8 cellular contexts compared by ENCODE assay signal in genomic region chr1:206734499-206735142, GRCh38. TPM values are rescaled to one million over a fixed set of nuclear protein-coding genes. Genes with fewer than 3 reads are reported as not detected.
DNase-seq lines count a peak whose midpoint lies in the region; ATAC-seq, FAIRE-seq and TF ChIP-seq lines count a peak whose summit lies in the region.

No MANE protein-coding gene starts in this region.

- peaks cover 8% of the 10 kb centered on the region for H3K4me1 ChIP-seq in keratinocyte (ENCODE audit: control insufficient read depth, extremely low read depth, insufficient read depth, low read length)

- peak overlapping the region; percentile 66 for H3K27ac Mint-ChIP-seq in T-helper 2 cell treated with Interferon-gamma antibody and Interleukin-4, amounts not matched to agents 5 μg/mL and 100 μg/mL, for 36 hours

- dilution Hi-C loops in keratinocyte (cut with MboI; ENCODE audit: extremely low pct_ligation_motif_present, low sequenced_read_pairs) = no loop called here

- no peaks in the 10 kb centered on the region for H3K79me2 ChIP-seq in keratinocyte (ENCODE audit: control insufficient read depth, insufficient read depth, low read length)

- no peak overlapping the region for H2AFZ ChIP-seq in keratinocyte (ENCODE audit: control insufficient read depth, low read length)

- no peaks in the 10 kb centered on the region for H4K20me1 ChIP-seq in keratinocyte (ENCODE audit: control insufficient read depth, extremely low read depth, insufficient read depth, low read length)

- peaks cover 28 to 40% of the 10 kb centered on the region in 2 experiments for H3K36me3 ChIP-seq in keratinocyte (ENCODE audit: control insufficient read depth in 2 of 2, extremely low read depth in 1 of 2, insufficient read depth in 2 of 2, low read length in 2 of 2)

- no peak for FAIRE-seq in HTR-8/SVneo (lab: Jason Lieb, UNC)
- FAIRE-seq in keratinocyte (lab: Jason Lieb, UNC) = no peak

- no peaks in the 10 kb centered on the region for H3K9me3 ChIP-seq in keratinocyte (ENCODE audit: control insufficient read depth, low read depth, low read length)

- ATAC-seq in GM19455 (IDR thresholded peaks at IDR 0.05; ENCODE audit: unreplicated experiment) = no peak

- no peak overlapping the region for H3K27ac ChIP-seq in keratinocyte (ENCODE audit: control insufficient read depth, insufficient read depth, low read length)

- peak; percentile 10 for DNase-seq in DMS114 treated with DMSO at 0.1 percent for 48 hours (lab: John Stamatoyannopoulos, UW; ENCODE audit: unreplicated experiment)
- DNase-seq in HTR-8/SVneo (ENCODE audit: insufficient read length, low spot score) = peak; percentile 66
- DNase-seq in T-helper 2 cell treated with Interferon-gamma antibody and Interleukin-4, amounts not matched to agents 5 μg/mL and 100 μg/mL, for 36 hours (ENCODE audit: low spot score) = peak; percentile 44
- DNase-seq in astrocyte of the cerebellum (ENCODE audit: low read depth) = no peak
- DNase-seq in keratinocyte (ENCODE audit: low read depth, low spot score) = no peak
- DNase-seq in stimulated activated CD4-positive, alpha-beta T cell treated with anti-CD3 and anti-CD28 coated beads, TNF-alpha, amount 100 ng/mL, for 48 hours (ENCODE audit: low read depth in 3 of 3) = peak in 2 of 3 donors; percentile 70 to 81
- no peak for DNase-seq in T1000 (lab: John Stamatoyannopoulos, UW)

- TF ChIP-seq CTCF in astrocyte of the cerebellum (IDR thresholded peaks at IDR 0.05; ENCODE audit: low read depth, low read length, missing control alignments) (peak; percentile 89), keratinocyte (optimal IDR thresholded peaks at IDR 0.05 in 1 of 3, IDR thresholded peaks at IDR 0.05 in 1 of 3, conservative IDR thresholded peaks at IDR 0.05 in 1 of 3; ENCODE audit: extremely low read depth in 1 of 3, insufficient read depth in 2 of 3, low read length in 3 of 3) (peak; percentile 78 to 87 (median 81))

- no peak overlapping the region for H3K4me3 ChIP-seq in astrocyte of the cerebellum (ENCODE audit: low read depth, low read length)
- H3K4me3 ChIP-seq in keratinocyte (ENCODE audit: control insufficient read depth in 2 of 3, extremely low read depth in 1 of 3, insufficient read depth in 2 of 3, low read depth in 1 of 3, low read length in 3 of 3) = no peak overlapping the region

- H3K9me3 Mint-ChIP-seq in T-helper 2 cell treated with Interferon-gamma antibody and Interleukin-4, amounts not matched to agents 5 μg/mL and 100 μg/mL, for 36 hours = no peaks in the 10 kb centered on the region

- H3K4me2 ChIP-seq in keratinocyte (ENCODE audit: control insufficient read depth, extremely low read depth, insufficient read depth, low read depth, low read length) = no peak overlapping the region

- peaks cover 48% of the 10 kb centered on the region for H3K36me3 Mint-ChIP-seq in T-helper 2 cell treated with Interferon-gamma antibody and Interleukin-4, amounts not matched to agents 5 μg/mL and 100 μg/mL, for 36 hours (ENCODE audit: low read depth)

- in situ Hi-C loops in astrocyte of the cerebellum (cut with HindIII; ENCODE audit: low sequenced_read_pairs) = loop anchor here (5.0 to 25.0 kb wide), 2 partner anchors 178 to 242 kb away; partner anchors contain the start of gene FCMR

- H3K9me1 ChIP-seq in keratinocyte (ENCODE audit: control insufficient read depth, extremely low read depth, insufficient read depth, low read length) = no peaks in the 10 kb centered on the region

- H3K27me3 ChIP-seq in keratinocyte (ENCODE audit: control insufficient read depth, extremely low read depth, insufficient read depth, low read length) = no peaks in the 10 kb centered on the region

- H3K4me3 Mint-ChIP-seq in T-helper 2 cell treated with Interferon-gamma antibody and Interleukin-4, amounts not matched to agents 5 μg/mL and 100 μg/mL, for 36 hours = no peak overlapping the region

- peaks cover 46% of the 10 kb centered on the region for H3K4me1 Mint-ChIP-seq in T-helper 2 cell treated with Interferon-gamma antibody and Interleukin-4, amounts not matched to agents 5 μg/mL and 100 μg/mL, for 36 hours (ENCODE audit: low read depth)

- no peak overlapping the region for H3K9ac ChIP-seq in keratinocyte (ENCODE audit: control insufficient read depth, extremely low read depth, insufficient read depth, low read length)

- H3K27me3 Mint-ChIP-seq in T-helper 2 cell treated with Interferon-gamma antibody and Interleukin-4, amounts not matched to agents 5 μg/mL and 100 μg/mL, for 36 hours (ENCODE audit: low read depth) = no peaks in the 10 kb centered on the region

RNA-seq across cellular contexts. Expression of gene IL19, which starts 36.0 kb away (rescaled TPM):
- not detected in 3 replicates for polyA plus RNA-seq in keratinocyte
- not detected for polyA plus RNA-seq in keratinocyte (2011; ENCODE audit: low read depth)
- not detected in 2 replicates for polyA plus RNA-seq in keratinocyte (2011; cell fraction: cytosol; rRNA removed)
- not detected in 2 replicates for polyA plus RNA-seq in keratinocyte (2011; cell fraction: nucleus; rRNA removed)
- polyA plus RNA-seq in keratinocyte (2012; ENCODE audit: low replicate concordance) = not detected in 2 replicates
- not detected in 3 replicates for polyA minus RNA-seq in keratinocyte
- not detected for polyA minus RNA-seq in keratinocyte (2011; cell fraction: cytosol; rRNA and poly(A)+ RNA removed)
- not detected in 2 replicates for polyA minus RNA-seq in keratinocyte (2011; cell fraction: nucleus; rRNA and poly(A)+ RNA removed)

RNA-seq across cellular contexts. Expression of gene IL10, which starts 37.7 kb away (rescaled TPM):
- not detected in 3 replicates for polyA plus RNA-seq in keratinocyte
- polyA plus RNA-seq in keratinocyte (2011; ENCODE audit: low read depth) = not detected
- polyA plus RNA-seq in keratinocyte (2011; cell fraction: cytosol; rRNA removed) = not detected in 2 replicates
- not detected in 2 replicates for polyA plus RNA-seq in keratinocyte (2011; cell fraction: nucleus; rRNA removed)
- polyA plus RNA-seq in keratinocyte (2012; ENCODE audit: low replicate concordance) = not detected in 2 replicates
- not detected in 3 replicates for polyA minus RNA-seq in keratinocyte
- not detected for polyA minus RNA-seq in keratinocyte (2011; cell fraction: cytosol; rRNA and poly(A)+ RNA removed)
- polyA minus RNA-seq in keratinocyte (2011; cell fraction: nucleus; rRNA and poly(A)+ RNA removed) = not detected in 2 replicates

RNA-seq across cellular contexts. Expression of gene MAPKAPK2, which starts 49.9 kb away (rescaled TPM):
- 41.5 to 67.0 TPM (median 42.1 TPM) in 3 replicates for polyA plus RNA-seq in keratinocyte
- polyA plus RNA-seq in keratinocyte (2011; ENCODE audit: low read depth) = 21.7 TPM
- polyA plus RNA-seq in keratinocyte (2011; cell fraction: cytosol; rRNA removed) = 60.1 and 61.0 TPM in 2 replicates
- 49.3 and 51.2 TPM in 2 replicates for polyA plus RNA-seq in keratinocyte (2011; cell fraction: nucleus; rRNA removed)
- 44.0 and 47.9 TPM in 2 replicates for polyA plus RNA-seq in keratinocyte (2012; ENCODE audit: low replicate concordance)
- polyA minus RNA-seq in keratinocyte = 52.2 to 83.1 TPM (median 53.9 TPM) in 3 replicates
- polyA minus RNA-seq in keratinocyte (2011; cell fraction: cytosol; rRNA and poly(A)+ RNA removed) = 45.8 TPM
- polyA minus RNA-seq in keratinocyte (2011; cell fraction: nucleus; rRNA and poly(A)+ RNA removed) = 18.9 and 26.6 TPM in 2 replicates

Comparison
In these comparisons a context has a peak if more than half of its experiments do, and no peak if none do; other contexts are left out.
1. DNase-seq: peak in DMS114 treated with DMSO at 0.1 percent for 48 hours (single experiment), HTR-8/SVneo (single experiment), T-helper 2 cell treated with Interferon-gamma antibody and Interleukin-4, amounts not matched to agents 5 μg/mL and 100 μg/mL, for 36 hours (single experiment) and stimulated activated CD4-positive, alpha-beta T cell treated with anti-CD3 and anti-CD28 coated beads, TNF-alpha, amount 100 ng/mL, for 48 hours (2 of 3); none in astrocyte of the cerebellum (single experiment), keratinocyte (single experiment) and T1000 (single experiment).